33 cellular contexts compared by ENCODE assay signal in genomic region chr11:1703146-1703545, GRCh38. TPM values are rescaled to one million over a fixed set of nuclear protein-coding genes. Genes with fewer than 3 reads are reported as not detected.
"Had no signal": no experiment of that assay in that cellular context is flagged by ENCODE, and none has a peak within 500 bp of the region (broad histone marks: within the 10 kb centered on the region; RNA-seq: fewer than 3 reads in every experiment).

No MANE protein-coding gene starts in this region.

- H3K27ac Mint-ChIP-seq: mesothelial cell of epicardium; naive thymus-derived CD4-positive, alpha-beta T cell; natural killer cell treated with Interleukin-12 subunit alpha and Interleukin-12 subunit beta and Interleukin-15 and Interleukin-18, amount 100 ng/mL, for 72 hours; progenitor cell of endocrine pancreas; stimulated activated naive B cell treated with anti-CD40 and anti-IgM and Interleukin-4, amounts not matched to agents 10 μg/mL and 1 μg/mL and 100 μg/mL, for 72 hours had no signal

- H3K4me2 ChIP-seq: hepatocyte, smooth muscle cell had no signal

- DNase-seq: islet precursor cell; left ventricle myocardium inferior; mesendoderm; mucosa of descending colon; naive thymus-derived CD4-positive, alpha-beta T cell; ovary; stimulated activated CD4-positive, alpha-beta T cell treated with anti-CD3 and anti-CD28 coated beads, Interleukin-1b, Interleukin-23, amount 100 ng/mL, for 48 hours; stimulated activated CD4-positive, alpha-beta T cell treated with anti-CD3 and anti-CD28 coated beads, Interleukin-2, amount 100 ng/mL, for 48 hours; stimulated activated CD4-positive, alpha-beta T cell treated with anti-CD3 and anti-CD28 coated beads, Interleukin-4, amount 100 ng/mL, for 4 hours; stimulated activated CD8-positive, alpha-beta memory T cell treated with anti-CD3 and anti-CD28 coated beads, Interleukin-4, amount 100 ng/mL, for 48 hours; stimulated activated naive B cell treated with anti-CD40 and anti-IgM and Interleukin-4, amounts not matched to agents 10 μg/mL and 1 μg/mL and 100 μg/mL, for 72 hours; stimulated activated naive CD8-positive, alpha-beta T cell treated with anti-CD3 and anti-CD28 coated beads, Interleukin-15, Interleukin-2, amounts not matched to agents 100 U/mL and 50 U/mL, for 24 hours; stomach; testis; thyroid gland; transverse colon; upper lobe of right lung had no signal

- FAIRE-seq: urothelium cell line had no signal

- H3K9me3 ChIP-seq: left ventricle myocardium inferior, mucosa of descending colon, right atrium auricular region, right lobe of liver, stomach, testis, thyroid gland, transverse colon, upper lobe of right lung had no signal

- H3K36me3 Mint-ChIP-seq: mesothelial cell of epicardium; stimulated activated naive B cell treated with anti-CD40 and anti-IgM and Interleukin-4, amounts not matched to agents 10 μg/mL and 1 μg/mL and 100 μg/mL, for 72 hours had no signal

- H3K4me3 ChIP-seq: hepatocyte, left ventricle myocardium inferior, lung, mucosa of descending colon, ovary, right atrium auricular region, right lobe of liver, smooth muscle cell, stomach, testis, thyroid gland, transverse colon, upper lobe of right lung had no signal

- H3K4me1 ChIP-seq: left ventricle myocardium inferior, right atrium auricular region, right lobe of liver, stomach, testis, thyroid gland, transverse colon, upper lobe of right lung had no signal

- H3K27ac ChIP-seq: hepatocyte, left ventricle myocardium inferior, ovary, right atrium auricular region, right lobe of liver, stomach, testis, thyroid gland, transverse colon, upper lobe of right lung had no signal

- H3K4me3 Mint-ChIP-seq: mesothelial cell of epicardium; naive thymus-derived CD4-positive, alpha-beta T cell; natural killer cell treated with Interleukin-12 subunit alpha and Interleukin-12 subunit beta and Interleukin-15 and Interleukin-18, amount 100 ng/mL, for 72 hours; stimulated activated naive B cell treated with anti-CD40 and anti-IgM and Interleukin-4, amounts not matched to agents 10 μg/mL and 1 μg/mL and 100 μg/mL, for 72 hours had no signal

- ATAC-seq: mucosa of descending colon; naive thymus-derived CD4-positive, alpha-beta T cell; natural killer cell treated with Interleukin-12 subunit alpha and Interleukin-12 subunit beta and Interleukin-15 and Interleukin-18, amount 100 ng/mL, for 72 hours; right lobe of liver; stimulated activated naive B cell treated with anti-CD40 and anti-IgM and Interleukin-4, amounts not matched to agents 10 μg/mL and 1 μg/mL and 100 μg/mL, for 72 hours; stimulated activated naive CD8-positive, alpha-beta T cell treated with anti-CD3 and anti-CD28 coated beads, Interleukin-15, Interleukin-2, amounts not matched to agents 100 U/mL and 50 U/mL, for 24 hours; upper lobe of right lung had no signal

RNA-seq across cellular contexts. Expression of gene KRTAP5-6, which starts 6.2 kb away (rescaled TPM):
- total RNA-seq: hepatocyte; kidney epithelial cell; left ventricle myocardium inferior; lung; mesothelial cell of epicardium; mucosa of descending colon; myocyte; naive thymus-derived CD4-positive, alpha-beta T cell; natural killer cell treated with Interleukin-12 subunit alpha and Interleukin-12 subunit beta and Interleukin-15 and Interleukin-18, amount 100 ng/mL, for 72 hours; omental fat pad; ovary; progenitor cell of endocrine pancreas; pulmonary artery endothelial cell; renal cortical epithelial cell; right atrium auricular region; skeletal muscle tissue; smooth muscle cell; stomach; testis; thyroid gland; transverse colon; upper lobe of right lung had no signal
- polyA plus RNA-seq: hepatocyte; lung; naive thymus-derived CD4-positive, alpha-beta T cell; neural cell; ovary; smooth muscle cell; stomach had no signal

RNA-seq across cellular contexts. Expression of gene IFITM10, which starts 47.2 kb away (rescaled TPM):
- total RNA-seq: skeletal muscle tissue had no signal
- polyA plus RNA-seq: naive thymus-derived CD4-positive, alpha-beta T cell had no signal
